In genomic region chrX:48166322-48166721, GRCh38 we compare ENCODE assay signal across 21 cellular contexts. TPM values are rescaled to one million over a fixed set of nuclear protein-coding genes. Genes with fewer than 3 reads are reported as not detected.
"Had no signal": no experiment of that assay in that cellular context is flagged by ENCODE, and none has a peak within 500 bp of the region (broad histone marks: within the 10 kb centered on the region; RNA-seq: fewer than 3 reads in every experiment).

No MANE protein-coding gene starts in this region.

RNA-seq across cellular contexts. Expression of gene SSX5, which starts 30.3 kb away (rescaled TPM):
- total RNA-seq: activated naive CD4-positive, alpha-beta T cell treated with anti-CD3 and anti-CD28 coated beads for 36 hours; activated naive CD4-positive, alpha-beta T cell treated with anti-CD3 and anti-CD28 coated beads, Interleukin-2, amount 50 U/mL, for 72 hours; activated naive CD8-positive, alpha-beta T cell treated with anti-CD3 and anti-CD28 coated beads for 36 hours; activated naive CD8-positive, alpha-beta T cell treated with anti-CD3 and anti-CD28 coated beads, Interleukin-2, amount 10 ng/mL, durations not matched to agents 7 days and 5 days; activated T-cell treated with anti-CD3 and anti-CD28 coated beads, Interleukin-2, amount 50 U/mL, for 4 hours; activated T-cell treated with anti-CD3 and anti-CD28 coated beads, Interleukin-2, amount 50 U/mL, for 72 hours; activated T-helper 1 cell treated with anti-CD3 and anti-CD28 coated beads, Interleukin-12 subunit alpha, Interleukin-12 subunit beta, Interleukin-2, Interleukin-4 antibody, amounts not matched to agents 30 ng/mL and 10 ng/mL and 1 ng/mL, durations not matched to agents 14 hours and 24 hours and 36 hours; activated T-helper 17 cell treated with anti-CD3 and anti-CD28 coated beads, Interleukin-2, amount 50 U/mL, for 72 hours; activated T-helper 2 cell treated with anti-CD3 and anti-CD28 coated beads, Interferon-gamma antibody, Interleukin-2, Interleukin-4, amounts not matched to agents 10 μg/mL and 5 μg/mL and 100 μg/mL, durations not matched to agents 14 hours and 24 hours and 36 hours; adrenal gland; aorta; ascending aorta; astrocyte; body of pancreas; breast epithelium; bronchial epithelial cell; cardiac muscle cell; cardiac septum; cerebellum; chondrocyte had no signal
- polyA plus RNA-seq: adipose tissue, adrenal gland, aorta, cardiac muscle cell had no signal

RNA-seq across cellular contexts. Expression of gene SPACA5B, which starts 35.9 kb away (rescaled TPM):
- total RNA-seq: activated naive CD4-positive, alpha-beta T cell treated with anti-CD3 and anti-CD28 coated beads for 36 hours; activated naive CD4-positive, alpha-beta T cell treated with anti-CD3 and anti-CD28 coated beads, Interleukin-2, amount 50 U/mL, for 72 hours; activated naive CD8-positive, alpha-beta T cell treated with anti-CD3 and anti-CD28 coated beads for 36 hours; activated naive CD8-positive, alpha-beta T cell treated with anti-CD3 and anti-CD28 coated beads, Interleukin-2, amount 10 ng/mL, durations not matched to agents 7 days and 5 days; activated T-cell treated with anti-CD3 and anti-CD28 coated beads, Interleukin-2, amount 50 U/mL, for 4 hours; activated T-cell treated with anti-CD3 and anti-CD28 coated beads, Interleukin-2, amount 50 U/mL, for 72 hours; activated T-helper 1 cell treated with anti-CD3 and anti-CD28 coated beads, Interleukin-12 subunit alpha, Interleukin-12 subunit beta, Interleukin-2, Interleukin-4 antibody, amounts not matched to agents 30 ng/mL and 10 ng/mL and 1 ng/mL, durations not matched to agents 14 hours and 24 hours and 36 hours; activated T-helper 17 cell treated with anti-CD3 and anti-CD28 coated beads, Interleukin-2, amount 50 U/mL, for 72 hours; activated T-helper 2 cell treated with anti-CD3 and anti-CD28 coated beads, Interferon-gamma antibody, Interleukin-2, Interleukin-4, amounts not matched to agents 10 μg/mL and 5 μg/mL and 100 μg/mL, durations not matched to agents 14 hours and 24 hours and 36 hours; adrenal gland; aorta; ascending aorta; astrocyte; body of pancreas; breast epithelium; bronchial epithelial cell; cardiac muscle cell; cardiac septum; cerebellum; chondrocyte had no signal
- polyA plus RNA-seq: adipose tissue, adrenal gland, aorta, cardiac muscle cell had no signal
